In the genomic region with DNA sequence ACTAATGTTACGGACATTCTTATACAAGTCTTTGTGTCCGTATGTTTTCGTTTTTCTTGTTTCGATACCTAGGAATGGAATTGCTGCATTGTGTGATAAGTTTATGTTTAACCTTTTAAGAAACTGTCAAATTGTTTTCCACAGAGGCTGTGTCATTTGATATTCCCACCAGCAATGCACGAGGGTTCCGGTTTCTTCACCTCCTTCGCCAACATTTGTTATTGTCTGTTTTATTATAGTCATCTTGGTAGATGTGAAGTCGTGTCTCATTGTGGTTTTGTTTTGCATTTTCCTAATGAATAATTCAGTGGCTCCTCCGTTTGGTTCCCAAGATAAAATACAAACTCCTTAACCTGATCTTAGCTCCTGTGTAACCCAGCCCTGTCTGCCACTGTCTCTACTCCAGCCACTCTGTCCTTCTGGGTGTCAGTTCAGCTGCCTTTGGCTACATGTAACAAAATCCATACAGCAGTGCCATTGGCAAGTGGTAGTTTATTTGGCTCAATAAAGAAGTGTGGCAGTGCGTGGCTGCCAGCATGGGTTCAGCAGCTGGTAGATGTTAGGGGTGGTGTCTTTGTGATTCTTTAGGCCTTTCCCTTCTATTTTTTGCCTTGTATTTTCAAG, we compare ENCODE assay signal across 14 cellular contexts. TPM values are rescaled to one million over a fixed set of nuclear protein-coding genes. Genes with fewer than 3 reads are reported as not detected.
DNase-seq lines count a peak whose midpoint lies in the region; ATAC-seq, FAIRE-seq and TF ChIP-seq lines count a peak whose summit lies in the region.
"Not testable (repeated sequence)": the region's sequence is repeated elsewhere in the genome, so short reads cannot be mapped to it uniquely, and the experiment has no call there.
"Had no signal": no experiment of that assay in that cellular context is flagged by ENCODE, and none has a peak within 500 bp of the region (broad histone marks: within the 10 kb centered on the region; RNA-seq: fewer than 3 reads in every experiment).

No MANE protein-coding gene starts in this region.

- H3K4me3 ChIP-seq in astrocyte (ENCODE audit: insufficient read depth, low read depth, low read length); choroid plexus epithelial cell (ENCODE audit: low read depth, low read length); psoas muscle; gastrocnemius medialis: not testable (repeated sequence)

- not testable (repeated sequence) for H3K79me2 ChIP-seq in astrocyte (ENCODE audit: insufficient read depth, low read length)

- H3K36me3 Mint-ChIP-seq in astrocyte (ENCODE audit: low read depth, unreplicated experiment) = not testable (repeated sequence)

- H3K4me3 Mint-ChIP-seq in astrocyte (ENCODE audit: unreplicated experiment) = not testable (repeated sequence)

- H3K9me3 Mint-ChIP-seq in astrocyte (ENCODE audit: unreplicated experiment) = not testable (repeated sequence)

- H3K27me3 ChIP-seq in astrocyte (ENCODE audit: insufficient read depth, low read length); psoas muscle (ENCODE audit: insufficient read depth in 3 of 3, low read length in 2 of 3); gastrocnemius medialis: not testable (repeated sequence)

- TF ChIP-seq CTCF in astrocyte (IDR thresholded peaks at IDR 0.05; ENCODE audit: insufficient read depth, low read depth, low read length); choroid plexus epithelial cell (conservative IDR thresholded peaks at IDR 0.05; ENCODE audit: low read depth, low read length); psoas muscle (IDR thresholded peaks at IDR 0.05); gastrocnemius medialis (IDR thresholded peaks at IDR 0.05 in 4 of 5, conservative IDR thresholded peaks at IDR 0.05 in 1 of 5): not testable (repeated sequence)

- H2AFZ ChIP-seq in astrocyte (ENCODE audit: low read depth, low read length) = not testable (repeated sequence)

- not testable (repeated sequence) for H3K4me2 ChIP-seq in astrocyte (ENCODE audit: low read length)

- H3K9ac ChIP-seq in astrocyte (ENCODE audit: low read length) = not testable (repeated sequence)

- in situ Hi-C loops in gastrocnemius medialis (cut with MboI; ENCODE audit: low sequenced_read_pairs in 4 of 4) = not testable (repeated sequence)

- peak; percentile 57 to 72 (median 66) for ATAC-seq in psoas muscle
- ATAC-seq in gastrocnemius medialis = peak; percentile 75 to 78

- intact Hi-C loops in psoas muscle (cut with DNase I); gastrocnemius medialis (cut with DNase I; ENCODE audit: low total_unique reads): not testable (repeated sequence)

- H3K27me3 Mint-ChIP-seq in astrocyte (ENCODE audit: low read depth, unreplicated experiment) = not testable (repeated sequence)

- WGBS in psoas muscle, 3 donors = 44 to 60% (median 54%) methylated on average over 9 of the region's 10 CpGs

- H3K27ac ChIP-seq in astrocyte (ENCODE audit: low read depth, low read length) = not testable (repeated sequence)
- peak overlapping the region; percentile 32 for H3K27ac ChIP-seq in psoas muscle
- H3K27ac ChIP-seq in gastrocnemius medialis = peak overlapping the region; percentile 61 to 79 (median 74)

- H3K4me1 Mint-ChIP-seq in astrocyte (ENCODE audit: low read depth, unreplicated experiment) = not testable (repeated sequence)

- DNase-seq in astrocyte (ENCODE audit: low read depth) (peak; percentile 2), astrocyte of the hippocampus (ENCODE audit: low read depth, low spot score) (peak; percentile 17), choroid plexus epithelial cell (ENCODE audit: low read depth) (peak; percentile 0)
- DNase-seq in psoas muscle, gastrocnemius medialis: not testable (repeated sequence)

- not testable (repeated sequence) for H4K20me1 ChIP-seq in astrocyte (ENCODE audit: insufficient read depth, low read length)

- not testable (repeated sequence) for H3K27ac Mint-ChIP-seq in astrocyte (ENCODE audit: unreplicated experiment)

- H3K36me3 ChIP-seq in astrocyte (ENCODE audit: insufficient read depth, low read length); psoas muscle (ENCODE audit: insufficient read depth in 1 of 2, low read depth in 1 of 2); gastrocnemius medialis: not testable (repeated sequence)

- FAIRE-seq in astrocyte (lab: Jason Lieb, UNC) = not testable (repeated sequence)

- H3K4me1 ChIP-seq in astrocyte (ENCODE audit: insufficient read depth, low read length); psoas muscle; gastrocnemius medialis: not testable (repeated sequence)

- TF ChIP-seq POLR2A in gastrocnemius medialis (IDR thresholded peaks at IDR 0.05) = not testable (repeated sequence)

- H3K9me3 ChIP-seq in astrocyte (ENCODE audit: insufficient read depth, low read depth, low read length); psoas muscle; gastrocnemius medialis: not testable (repeated sequence)

RNA-seq across cellular contexts. Expression of gene NOMO3, which starts 36.0 kb away (rescaled TPM):
- total RNA-seq in astrocyte (63.1 and 64.1 TPM in 2 replicates), psoas muscle (10 to 100 TPM; 37.3 to 55.8 (median 42.9) TPM), gastrocnemius medialis (10 to 100 TPM; 11.0 to 87.1 (median 30.5) TPM)
- polyA plus RNA-seq in psoas muscle = 10 to 100 TPM in 1 of 3 donors, 1 to 10 TPM in 2; 4.8 to 44.7 (median 7.0) TPM

RNA-seq across cellular contexts. Expression of gene ABCC6, which starts 45.0 kb away (rescaled TPM):
- total RNA-seq in astrocyte = 2.4 and 3.0 TPM in 2 replicates
- total RNA-seq in psoas muscle = 1 to 10 TPM in 1 of 4 donors, under 1 TPM in 3; 0.06 to 1.2 (median 0.19) TPM
- polyA plus RNA-seq in psoas muscle = 1 to 10 TPM in 1 of 3 donors, under 1 TPM in 2; 0.16 to 3.0 (median 0.87) TPM
- 1 to 10 TPM in 2 of 4 donors, under 1 TPM in 2; 0.23 to 4.8 (median 0.73) TPM for total RNA-seq in gastrocnemius medialis
- total RNA-seq: A172; A673; B cell; CD4-positive, alpha-beta memory T cell; CD4-positive, alpha-beta T cell; CD4-positive, CD25-positive, alpha-beta regulatory T cell; CD8-positive, alpha-beta memory T cell; CD8-positive, alpha-beta T cell; Daoy had no signal
